ENCODE assay signal across 1 cellular context in genomic region chr7:27103489-27104226, GRCh38.
TF ChIP-seq lines count a peak whose summit lies in the region.

No MANE protein-coding gene starts in this region.

TF ChIP-seq in GM12878, 131 proteins besides CTCF, POLR2A, EP300 and RAD21:
- TF ChIP-seq KDM1A (IDR thresholded peaks at IDR 0.05; ENCODE audit: borderline replicate concordance): no peak
- peak; percentile 49 for TF ChIP-seq SUZ12 (IDR thresholded peaks at IDR 0.05; ENCODE audit: unreplicated experiment)
- TF ChIP-seq MAX (IDR thresholded peaks at IDR 0.05; ENCODE audit: low read depth, low read length): no peak
- no peak for TF ChIP-seq PAX5 (IDR thresholded peaks at IDR 0.05; ENCODE audit: borderline replicate concordance, low read depth, low read length)
